In the genomic region with DNA sequence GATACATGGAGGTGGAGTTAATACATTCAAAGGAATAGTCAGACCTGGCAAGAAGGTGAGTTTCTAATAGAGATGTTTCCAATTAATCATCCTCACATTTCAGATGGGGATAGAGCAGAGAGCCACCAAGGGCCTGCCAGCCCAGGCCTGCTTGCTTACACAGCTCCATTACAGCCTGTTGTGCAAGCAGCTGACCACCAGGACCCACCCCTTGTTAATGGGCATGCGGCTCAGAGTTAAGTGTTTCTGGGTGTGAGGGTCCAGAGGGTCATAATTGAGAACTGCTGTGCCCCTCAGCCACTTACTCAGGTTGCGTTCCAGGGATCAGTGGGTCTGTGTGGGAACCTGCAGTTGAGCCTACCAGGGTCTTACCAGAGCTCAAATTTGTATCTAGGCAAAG, we compare ENCODE assay signal across 31 cellular contexts.
"Had no signal": no experiment of that assay in that cellular context is flagged by ENCODE, and none has a peak within 500 bp of the region (broad histone marks: within the 10 kb centered on the region; RNA-seq: fewer than 3 reads in every experiment).

No MANE protein-coding gene starts in this region.

- H3K4me3 Mint-ChIP-seq: naive thymus-derived CD4-positive, alpha-beta T cell; natural killer cell; nephron progenitor cell; neural crest cell; stimulated activated effector memory CD8-positive, alpha-beta T cell treated with anti-CD3 and anti-CD28 coated beads, Interleukin-12 subunit alpha, Interleukin-12 subunit beta, amount 100 ng/mL, for 72 hours; stimulated activated naive B cell treated with anti-CD40 and anti-IgM and Interleukin-4, amounts not matched to agents 10 μg/mL and 1 μg/mL and 100 μg/mL, for 72 hours; stimulated activated naive CD8-positive, alpha-beta T cell treated with anti-CD3 and anti-CD28 coated beads, Interleukin-15, Interleukin-2, amounts not matched to agents 100 ng/mL and 50 ng/mL, for 24 hours had no signal

- H3K4me1 ChIP-seq: parathyroid adenoma, psoas muscle, stomach, thyroid gland, upper lobe of left lung, vagina had no signal

- H3K27ac Mint-ChIP-seq: naive thymus-derived CD4-positive, alpha-beta T cell; natural killer cell; nephron progenitor cell; progenitor cell of endocrine pancreas; stimulated activated effector memory CD8-positive, alpha-beta T cell treated with anti-CD3 and anti-CD28 coated beads, Interleukin-12 subunit alpha, Interleukin-12 subunit beta, amount 100 ng/mL, for 72 hours; stimulated activated naive B cell treated with anti-CD40 and anti-IgM and Interleukin-4, amounts not matched to agents 10 μg/mL and 1 μg/mL and 100 μg/mL, for 72 hours; stimulated activated naive CD8-positive, alpha-beta T cell treated with anti-CD3 and anti-CD28 coated beads, Interleukin-15, Interleukin-2, amounts not matched to agents 100 ng/mL and 50 ng/mL, for 24 hours had no signal

- H3K9me3 Mint-ChIP-seq: naive thymus-derived CD4-positive, alpha-beta T cell; natural killer cell; nephron progenitor cell; neural crest cell; stimulated activated effector memory CD8-positive, alpha-beta T cell treated with anti-CD3 and anti-CD28 coated beads, Interleukin-12 subunit alpha, Interleukin-12 subunit beta, amount 100 ng/mL, for 72 hours; stimulated activated naive B cell treated with anti-CD40 and anti-IgM and Interleukin-4, amounts not matched to agents 10 μg/mL and 1 μg/mL and 100 μg/mL, for 72 hours; stimulated activated naive CD8-positive, alpha-beta T cell treated with anti-CD3 and anti-CD28 coated beads, Interleukin-15, Interleukin-2, amounts not matched to agents 100 ng/mL and 50 ng/mL, for 24 hours had no signal

- H3K36me3 ChIP-seq: neutrophil, ovary, sigmoid colon, spleen, stomach, thoracic aorta, thyroid gland, tibial nerve, upper lobe of left lung, vagina had no signal

- H3K36me3 Mint-ChIP-seq: naive thymus-derived CD4-positive, alpha-beta T cell; natural killer cell; stimulated activated effector memory CD8-positive, alpha-beta T cell treated with anti-CD3 and anti-CD28 coated beads, Interleukin-12 subunit alpha, Interleukin-12 subunit beta, amount 100 ng/mL, for 72 hours; stimulated activated naive B cell treated with anti-CD40 and anti-IgM and Interleukin-4, amounts not matched to agents 10 μg/mL and 1 μg/mL and 100 μg/mL, for 72 hours had no signal

- DNase-seq: naive thymus-derived CD4-positive, alpha-beta T cell; natural killer cell; nephron progenitor cell; nucleus accumbens; ovary; posterior cingulate gyrus; psoas muscle; sigmoid colon; spleen; stimulated activated CD4-positive, alpha-beta T cell treated with anti-CD3 and anti-CD28 coated beads, Interleukin-12 subunit alpha, Interleukin-12 subunit beta, amount 100 ng/mL, for 4 hours; stimulated activated CD4-positive, alpha-beta T cell treated with anti-CD3 and anti-CD28 coated beads, Interleukin-2, amount 100 ng/mL, for 24 hours; stimulated activated CD4-positive, alpha-beta T cell treated with anti-CD3 and anti-CD28 coated beads, Interleukin-2, amount 100 ng/mL, for 48 hours; stimulated activated CD4-positive, alpha-beta T cell treated with anti-CD3 and anti-CD28 coated beads, Interleukin-4, amount 100 ng/mL, for 24 hours; stimulated activated naive B cell treated with anti-CD40 and anti-IgM and Interleukin-4, amounts not matched to agents 10 μg/mL and 1 μg/mL and 100 μg/mL, for 72 hours; stimulated activated naive CD4-positive, alpha-beta T cell treated with Interleukin-2 at 50 U/mL for 16 hours; stomach; thyroid gland; trophoblast cell; upper lobe of left lung had no signal

- ATAC-seq: naive thymus-derived CD4-positive, alpha-beta T cell; natural killer cell; psoas muscle; right cardiac atrium; stimulated activated effector memory CD8-positive, alpha-beta T cell treated with anti-CD3 and anti-CD28 coated beads, Interleukin-12 subunit alpha, Interleukin-12 subunit beta, amount 100 ng/mL, for 72 hours; stimulated activated naive B cell treated with anti-CD40 and anti-IgM and Interleukin-4, amounts not matched to agents 10 μg/mL and 1 μg/mL and 100 μg/mL, for 72 hours had no signal

- H3K27ac ChIP-seq: neutrophil, ovary, parathyroid adenoma, psoas muscle, sigmoid colon, spleen, stomach, thoracic aorta, thyroid gland, tibial nerve, upper lobe of left lung, vagina had no signal

- H3K27me3 ChIP-seq: neutrophil, ovary, sigmoid colon, spleen, stomach, thyroid gland, tibial nerve, upper lobe of left lung, vagina had no signal

- H3K4me1 Mint-ChIP-seq: natural killer cell; stimulated activated effector memory CD8-positive, alpha-beta T cell treated with anti-CD3 and anti-CD28 coated beads, Interleukin-12 subunit alpha, Interleukin-12 subunit beta, amount 100 ng/mL, for 72 hours had no signal

- H3K27me3 Mint-ChIP-seq: progenitor cell of endocrine pancreas; stimulated activated naive CD8-positive, alpha-beta T cell treated with anti-CD3 and anti-CD28 coated beads, Interleukin-15, Interleukin-2, amounts not matched to agents 100 ng/mL and 50 ng/mL, for 24 hours had no signal

- H3K9ac ChIP-seq: parathyroid adenoma had no signal

- H3K4me3 ChIP-seq: ovary, psoas muscle, sigmoid colon, smooth muscle cell, spleen, stomach, thoracic aorta, thyroid gland, tibial nerve, upper lobe of left lung, vagina had no signal

- H3K9me3 ChIP-seq: neutrophil, ovary, psoas muscle, sigmoid colon, spleen, stomach, thoracic aorta, thyroid gland, tibial nerve, upper lobe of left lung, vagina had no signal

- FAIRE-seq: urothelium cell line had no signal
